In genomic region chr16:57576429-57576870, GRCh38 we compare ENCODE assay signal across 1 cellular context.
TF ChIP-seq lines count a peak whose summit lies in the region.

No MANE protein-coding gene starts in this region.

TF ChIP-seq in IMR-90, 13 proteins besides CTCF, POLR2A, EP300 and RAD21:
- TF ChIP-seq SMC3 (IDR thresholded peaks at IDR 0.05; ENCODE audit: low read depth, low read length), result peak; percentile 91
- no peak for TF ChIP-seq ELK1 (IDR thresholded peaks at IDR 0.05; ENCODE audit: borderline replicate concordance, low read depth, low read length)
